Comparison of ENCODE assay signal across 1 cellular context in genomic region chr16:70118776-70119175, GRCh38.
TF ChIP-seq lines count a peak whose summit lies in the region.

No MANE protein-coding gene starts in this region.

TF ChIP-seq in K562, 482 proteins besides CTCF, POLR2A, EP300 and RAD21:
- 0 out of 2 replicates have a peak, but pooled peaks have one; percentile 8 for TF ChIP-seq PKNOX1 (IDR thresholded peaks at IDR 0.05)
- 0 out of 2 replicates have a peak, but pooled peaks have one; percentile 24 for TF ChIP-seq MAFG (tag; conservative IDR thresholded peaks at IDR 0.05)
- peak; percentile 58 for TF ChIP-seq ZNF316 (IDR thresholded peaks at IDR 0.05)
TF ChIP-seq in K562: peak in this region for 3; not testable (repeated sequence) for 479.
